18 cellular contexts compared by ENCODE assay signal in genomic region chr7:25771491-25771890, GRCh38.
DNase-seq lines count a peak whose midpoint lies in the region; ATAC-seq and TF ChIP-seq lines count a peak whose summit lies in the region.
"Had no signal": no experiment of that assay in that cellular context is flagged by ENCODE, and none has a peak within 500 bp of the region (broad histone marks: within the 10 kb centered on the region; RNA-seq: fewer than 3 reads in every experiment).

No MANE protein-coding gene starts in this region.

- H3K36me3 ChIP-seq in HEK293 (ENCODE audit: control insufficient read depth in 2 of 2, insufficient read depth in 1 of 2, low read length in 2 of 2) (no peaks in the 10 kb centered on the region), esophagus muscularis mucosa (no peaks in the 10 kb centered on the region), sigmoid colon (no peaks in the 10 kb centered on the region), MG63 (no peaks in the 10 kb centered on the region)
- H3K36me3 ChIP-seq: BLaER1 treated with 17β-estradiol and CSF1 and Interleukin-3, amounts not matched to agents 10 nM and 100 nM had no signal

- no peak for TF ChIP-seq CTCF in HEK293 (tag by site-specific recombination; IDR thresholded peaks at IDR 0.05)
- TF ChIP-seq CTCF in esophagus muscularis mucosa (IDR thresholded peaks at IDR 0.05), result no peak
- TF ChIP-seq CTCF in sigmoid colon (IDR thresholded peaks at IDR 0.05), result no peak

- intact Hi-C loops in esophagus muscularis mucosa (cut with DNase I) (no loop called here), sigmoid colon (cut with DNase I) (no loop called here)

- ATAC-seq in HG02588 (IDR thresholded peaks at IDR 0.05; ENCODE audit: unreplicated experiment), result no peak
- ATAC-seq: CD8-positive, alpha-beta T cell; HCT116 had no signal

- TF ChIP-seq EP300 in esophagus muscularis mucosa (IDR thresholded peaks at IDR 0.05), result no peak
- no peak for TF ChIP-seq EP300 in sigmoid colon (IDR thresholded peaks at IDR 0.05)

- no peaks in the 10 kb centered on the region for H3K27me3 ChIP-seq in esophagus muscularis mucosa
- H3K27me3 ChIP-seq in sigmoid colon, result no peaks in the 10 kb centered on the region
- H3K27me3 ChIP-seq in MG63, result no peaks in the 10 kb centered on the region; the same call in 1 of the 2 replicates
- H3K27me3 ChIP-seq: BLaER1 treated with 17β-estradiol and CSF1 and Interleukin-3, amounts not matched to agents 10 nM and 100 nM had no signal

- H3K4me1 ChIP-seq in HEK293 (ENCODE audit: control insufficient read depth, insufficient read depth, low read length), result peaks cover 8% of the 10 kb centered on the region; the same call in 1 of the 2 replicates
- peaks cover 0 to 32% (median 18%) of the 10 kb centered on the region in 4 donors for H3K4me1 ChIP-seq in esophagus muscularis mucosa
- H3K4me1 ChIP-seq in sigmoid colon, result peaks cover 0 to 38% (median 20%) of the 10 kb centered on the region in 4 donors
- H3K4me1 ChIP-seq: BLaER1 treated with 17β-estradiol and CSF1 and Interleukin-3, amounts not matched to agents 10 nM and 100 nM had no signal

- H3K9me3 ChIP-seq in HEK293 (ENCODE audit: control insufficient read depth, insufficient read depth, low read depth, low read length) (no peaks in the 10 kb centered on the region), esophagus muscularis mucosa (no peaks in the 10 kb centered on the region), sigmoid colon (no peaks in the 10 kb centered on the region), MG63 (no peaks in the 10 kb centered on the region)
- H3K9me3 ChIP-seq: BLaER1 treated with 17β-estradiol and CSF1 and Interleukin-3, amounts not matched to agents 10 nM and 100 nM had no signal

- TF ChIP-seq POLR2A in esophagus muscularis mucosa (IDR thresholded peaks at IDR 0.05; ENCODE audit: low read depth) (no peak), sigmoid colon (IDR thresholded peaks at IDR 0.05) (no peak)

- no peak overlapping the region for H3K27ac ChIP-seq in HEK293 (ENCODE audit: extremely low read depth, low read depth, low read length)
- peak overlapping the region; percentile 56 to 66 (median 62) for H3K27ac ChIP-seq in esophagus muscularis mucosa (replicated peaks in 1 of 4)
- H3K27ac ChIP-seq in sigmoid colon, result peak overlapping the region in 3 of 4 donors; percentile 67 to 69 (median 67)
- H3K27ac ChIP-seq: BLaER1 treated with 17β-estradiol and CSF1 and Interleukin-3, amounts not matched to agents 10 nM and 100 nM; HL-60 had no signal

- POLR2A ChIA-PET in HEK293 (lab: Yijun Ruan, JAX), result no interaction called here

- WGBS in esophagus muscularis mucosa, result 88% methylated on average over 4 of the region's 4 CpGs
- WGBS in sigmoid colon, 2 donors, result 70 to 85% methylated on average over 4 of the region's 4 CpGs

- DNase-seq in NCI-H82 (lab: John Stamatoyannopoulos, UW) (peak; percentile 34), esophagus muscularis mucosa (ENCODE audit: extremely low spot score) (no peak), sigmoid colon (no peak), MG63 (no peak), hepatic stellate cell (ENCODE audit: low spot score) (no peak)
- DNase-seq: CD8-positive, alpha-beta T cell; COR-L47; DMS 273 treated with DMSO at 0.1 percent for 48 hours; DMS53; DND-41; EL; GOT3; H7 had no signal

- H3K4me3 ChIP-seq in HEK293 (ENCODE audit: low read depth, low read length) (no peak overlapping the region), esophagus muscularis mucosa (no peak overlapping the region), sigmoid colon (no peak overlapping the region), MG63 (no peak overlapping the region)
- H3K4me3 ChIP-seq: BLaER1 treated with 17β-estradiol and CSF1 and Interleukin-3, amounts not matched to agents 10 nM and 100 nM had no signal

- CTCF ChIA-PET in HEK293 (lab: Yijun Ruan, JAX), result interaction anchor here (0.8 kb wide), 1 partner anchor 12 kb away, joined by 3 read pairs; no protein-coding TSS in a partner anchor

TF ChIP-seq in HEK293, 187 proteins besides CTCF, POLR2A, EP300 and RAD21 (continues in another document):
- no peak for TF ChIP-seq PRDM2 (tag by site-specific recombination; IDR thresholded peaks at IDR 0.05; ENCODE audit: borderline replicate concordance)
- TF ChIP-seq ZNF2 (tag by site-specific recombination; IDR thresholded peaks at IDR 0.05), result no peak
- peak; percentile 53; the same call in 1 of the 2 replicates for TF ChIP-seq OSR2 (tag by site-specific recombination; IDR thresholded peaks at IDR 0.05)
- peak; percentile 43; the same call in 1 of the 2 replicates for TF ChIP-seq PRDM6 (tag by site-specific recombination; IDR thresholded peaks at IDR 0.05)
- no peak for TF ChIP-seq ZNF398 (tag by site-specific recombination; IDR thresholded peaks at IDR 0.05)
- no peak for TF ChIP-seq ZNF239 (tag by site-specific recombination; IDR thresholded peaks at IDR 0.05)
- no peak for TF ChIP-seq ZNF433 (tag by site-specific recombination; IDR thresholded peaks at IDR 0.05; ENCODE audit: low read depth)
- no peak for TF ChIP-seq ZNF394 (tag by site-specific recombination; IDR thresholded peaks at IDR 0.05; ENCODE audit: borderline replicate concordance)
- no peak for TF ChIP-seq ZSCAN23 (tag by site-specific recombination; IDR thresholded peaks at IDR 0.05)
- no peak for TF ChIP-seq ZNF544 (tag by site-specific recombination; IDR thresholded peaks at IDR 0.05)
- TF ChIP-seq ZNF121 (tag by site-specific recombination; IDR thresholded peaks at IDR 0.05), result no peak
